ENCODE assay signal across 7 cellular contexts in the genomic region with DNA sequence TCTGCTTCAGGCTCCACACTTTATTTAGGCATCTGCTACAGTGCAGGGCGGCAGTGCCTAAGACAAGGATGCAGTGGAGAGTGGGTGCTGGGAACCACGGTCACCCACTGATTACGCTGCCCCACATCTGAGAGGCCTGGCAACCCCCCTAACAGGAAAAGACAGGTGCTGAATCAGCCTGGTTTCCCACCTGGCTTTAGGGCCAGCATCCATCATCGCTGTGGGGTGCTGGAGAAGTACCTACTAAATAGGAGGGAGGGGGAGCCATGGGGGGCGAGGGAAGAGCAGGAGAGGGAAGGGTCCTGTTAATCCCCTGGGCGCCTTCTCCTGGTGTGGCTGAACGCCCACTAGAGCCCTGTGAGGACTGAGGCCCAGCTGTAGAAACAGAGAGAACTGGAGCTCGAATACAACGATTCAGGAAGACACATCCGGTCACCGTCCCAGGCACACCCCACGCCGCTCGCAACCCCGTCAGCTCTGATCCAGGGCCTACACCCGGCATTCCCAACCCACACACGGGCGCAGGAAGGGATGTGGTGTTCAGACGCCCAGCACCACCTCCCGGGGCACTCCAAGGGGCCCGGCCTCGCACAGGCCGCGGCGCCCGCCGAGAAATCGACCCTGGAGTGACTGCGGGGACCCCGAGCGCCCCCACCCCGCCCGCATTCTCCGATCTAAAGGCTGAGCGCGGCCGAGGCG. TPM values are rescaled to one million over a fixed set of nuclear protein-coding genes. Genes with fewer than 3 reads are reported as not detected.
DNase-seq lines count a peak whose midpoint lies in the region; ATAC-seq and TF ChIP-seq lines count a peak whose summit lies in the region.

No MANE protein-coding gene starts in this region.

- no peak overlapping the region for H2AFZ ChIP-seq in HCT116 (ENCODE audit: low read depth, low read length, poor library complexity, severe bottlenecking)
- H2AFZ ChIP-seq in MM.1S (ENCODE audit: low read length): peak overlapping the region; percentile 30

- H3K4me1 ChIP-seq in HCT116 (ENCODE audit: control insufficient read depth in 1 of 2, insufficient read depth in 2 of 2, low read length in 2 of 2): peaks cover 10 to 20% of the 10 kb centered on the region in 2 experiments; a peak in 2 of 4 replicates
- peaks cover 28% of the 10 kb centered on the region for H3K4me1 ChIP-seq in MM.1S (ENCODE audit: low read length)
- H3K4me1 ChIP-seq in mucosa of rectum (ENCODE audit: control insufficient read depth in 2 of 2, insufficient read depth in 2 of 2, low read length in 2 of 2): peaks cover 10 to 12% of the 10 kb centered on the region in 2 donors

- H3K9ac ChIP-seq in HCT116 (ENCODE audit: low read length) (peak overlapping the region; percentile 90), MM.1S (ENCODE audit: low read length) (peak overlapping the region; percentile 94), mucosa of rectum (ENCODE audit: low read depth in 1 of 2, low read length in 2 of 2) (peak overlapping the region; percentile 79 to 86)

- no peaks in the 10 kb centered on the region for H3K27me3 Mint-ChIP-seq in activated CD4-positive, alpha-beta T cell treated with anti-CD3 and anti-CD28 coated beads, Interleukin-2, amount 10 ng/mL, durations not matched to agents 7 days and 5 days
- H3K27me3 Mint-ChIP-seq in endothelial cell (ENCODE audit: unreplicated experiment): peaks cover 8% of the 10 kb centered on the region
- H3K27me3 Mint-ChIP-seq in stimulated activated naive CD8-positive, alpha-beta T cell treated with anti-CD3 and anti-CD28 coated beads, Interleukin-15, amount 100 ng/mL, for 72 hours: no peaks in the 10 kb centered on the region

- no peaks in the 10 kb centered on the region for H3K9me3 ChIP-seq in HCT116 (ENCODE audit: control insufficient read depth in 1 of 2, insufficient read depth in 1 of 2, low read depth in 1 of 2, low read length in 2 of 2)
- H3K9me3 ChIP-seq in MM.1S (replicated peaks; ENCODE audit: insufficient read depth, low read length): no peaks in the 10 kb centered on the region
- no peaks in the 10 kb centered on the region for H3K9me3 ChIP-seq in mucosa of rectum (ENCODE audit: control insufficient read depth in 2 of 2, low read length in 2 of 2)

- peaks cover 58% of the 10 kb centered on the region for H3K4me1 Mint-ChIP-seq in activated CD4-positive, alpha-beta T cell treated with anti-CD3 and anti-CD28 coated beads, Interleukin-2, amount 10 ng/mL, durations not matched to agents 7 days and 5 days
- peaks cover 16% of the 10 kb centered on the region for H3K4me1 Mint-ChIP-seq in endothelial cell (ENCODE audit: unreplicated experiment)
- H3K4me1 Mint-ChIP-seq in stimulated activated naive CD8-positive, alpha-beta T cell treated with anti-CD3 and anti-CD28 coated beads, Interleukin-15, amount 100 ng/mL, for 72 hours: peaks cover 59% of the 10 kb centered on the region

- H3K4me3 ChIP-seq in HCT116 (replicated peaks in 1 of 2; ENCODE audit: low read depth in 1 of 2, low read length in 2 of 2) (peak overlapping the region; percentile 69 to 71), MM.1S (ENCODE audit: low read length) (peak overlapping the region; percentile 74), mucosa of rectum (ENCODE audit: low read length in 2 of 2) (peak overlapping the region; percentile 75 to 84)

- TF ChIP-seq RAD21 in HCT116 (IDR thresholded peaks at IDR 0.05; ENCODE audit: low read depth): no peak

- H3K27ac ChIP-seq in HCT116 (ENCODE audit: low read depth, low read length) (peak overlapping the region; percentile 87), MM.1S (ENCODE audit: low read length) (peak overlapping the region; percentile 58; the same call in 1 of the 2 replicates), mucosa of rectum (ENCODE audit: low read depth in 2 of 2, low read length in 2 of 2) (peak overlapping the region; percentile 77 to 94)

- H3K9me3 Mint-ChIP-seq in activated CD4-positive, alpha-beta T cell treated with anti-CD3 and anti-CD28 coated beads, Interleukin-2, amount 10 ng/mL, durations not matched to agents 7 days and 5 days: no peaks in the 10 kb centered on the region
- H3K9me3 Mint-ChIP-seq in endothelial cell (ENCODE audit: unreplicated experiment): no peaks in the 10 kb centered on the region
- no peaks in the 10 kb centered on the region for H3K9me3 Mint-ChIP-seq in stimulated activated naive CD8-positive, alpha-beta T cell treated with anti-CD3 and anti-CD28 coated beads, Interleukin-15, amount 100 ng/mL, for 72 hours

- no peaks in the 10 kb centered on the region for H3K27me3 ChIP-seq in HCT116 (ENCODE audit: insufficient read depth, low read length)
- no peaks in the 10 kb centered on the region for H3K27me3 ChIP-seq in MM.1S (replicated peaks; ENCODE audit: insufficient read depth, low read length)
- no peaks in the 10 kb centered on the region for H3K27me3 ChIP-seq in mucosa of rectum (ENCODE audit: control insufficient read depth in 2 of 2, insufficient read depth in 2 of 2, low read length in 2 of 2)

- intact Hi-C loops in HCT116 (cut with micrococcal nuclease): no loop called here

- no TSS peak for BruUV-seq in HCT116 (replicated peaks; lab: Mats Ljungman, UMichigan)

- peaks cover 40% of the 10 kb centered on the region for H3K79me2 ChIP-seq in HCT116 (ENCODE audit: insufficient read depth, low read length)
- peaks cover 38% of the 10 kb centered on the region for H3K79me2 ChIP-seq in MM.1S (ENCODE audit: low read length)

- POLR2A ChIA-PET in HCT116 (lab: Charles Lee): interaction anchor here (0.7 kb wide), 1 partner anchor 9 kb away, joined by 3 read pairs; no protein-coding TSS in a partner anchor
- POLR2A ChIA-PET in activated CD4-positive, alpha-beta T cell treated with anti-CD3 and anti-CD28 coated beads, Interleukin-2, amount 10 ng/mL, durations not matched to agents 7 days and 5 days (lab: Charles Lee): no interaction called here

- H3K4me2 ChIP-seq in HCT116 (ENCODE audit: low read length) (peak overlapping the region; percentile 81), MM.1S (ENCODE audit: low read depth, low read length) (peak overlapping the region; percentile 67)

- H4K20me1 ChIP-seq in HCT116 (ENCODE audit: insufficient read depth) (no peaks in the 10 kb centered on the region), MM.1S (ENCODE audit: insufficient read depth, low read length) (no peaks in the 10 kb centered on the region)

- ATAC-seq in GM18499 (IDR thresholded peaks at IDR 0.05; ENCODE audit: insufficient read depth, unreplicated experiment): peak; percentile 4
- peak; percentile 72 for ATAC-seq in HCT116
- ATAC-seq in stimulated activated naive CD8-positive, alpha-beta T cell treated with anti-CD3 and anti-CD28 coated beads, Interleukin-15, amount 100 ng/mL, for 72 hours: peak; percentile 35

- TF ChIP-seq POLR2A in HCT116 (IDR thresholded peaks at IDR 0.05; ENCODE audit: borderline replicate concordance, extremely low read depth, insufficient read depth, insufficient read length): no peak

- H3K36me3 ChIP-seq in HCT116 (ENCODE audit: control insufficient read depth in 1 of 2, insufficient read depth in 2 of 2, low read length in 2 of 2): peaks cover 9 to 28% of the 10 kb centered on the region in 2 experiments
- H3K36me3 ChIP-seq in MM.1S (replicated peaks; ENCODE audit: insufficient read depth, low read length): 0 out of 2 replicates have a peak, but pooled peaks cover 5% of the 10 kb centered on the region
- peaks cover 13 to 19% of the 10 kb centered on the region in 2 donors for H3K36me3 ChIP-seq in mucosa of rectum (ENCODE audit: control insufficient read depth in 2 of 2, insufficient read depth in 2 of 2, low read length in 2 of 2)

- DNase-seq in HCT116 (ENCODE audit: low read depth, low spot score) (no peak), MM.1S (peak; percentile 32), endothelial cell (ENCODE audit: low spot score) (peak; percentile 53)
- peak; percentile 27 for DNase-seq in activated CD4-positive, alpha-beta T cell treated with anti-CD3 and anti-CD28 coated beads, Interleukin-2, amount 10 ng/mL, durations not matched to agents 7 days and 5 days
- peak; percentile 8 to 54 for DNase-seq in stimulated activated naive CD8-positive, alpha-beta T cell treated with anti-CD3 and anti-CD28 coated beads, Interleukin-15, amount 100 ng/mL, for 72 hours

- H3K9me2 ChIP-seq in HCT116 (ENCODE audit: insufficient read depth): no peaks in the 10 kb centered on the region
- no peaks in the 10 kb centered on the region for H3K9me2 ChIP-seq in MM.1S (replicated peaks; ENCODE audit: insufficient read depth, low read length)

- H3F3A ChIP-seq in MM.1S (ENCODE audit: insufficient read depth, low read length): peaks cover 23% of the 10 kb centered on the region

- peak overlapping the region; percentile 84 for H3K4me3 Mint-ChIP-seq in activated CD4-positive, alpha-beta T cell treated with anti-CD3 and anti-CD28 coated beads, Interleukin-2, amount 10 ng/mL, durations not matched to agents 7 days and 5 days
- peak overlapping the region; percentile 85 for H3K4me3 Mint-ChIP-seq in endothelial cell (ENCODE audit: unreplicated experiment)
- peak overlapping the region; percentile 82 to 84 for H3K4me3 Mint-ChIP-seq in stimulated activated naive CD8-positive, alpha-beta T cell treated with anti-CD3 and anti-CD28 coated beads, Interleukin-15, amount 100 ng/mL, for 72 hours

- peak overlapping the region; percentile 96 for H3K27ac Mint-ChIP-seq in activated CD4-positive, alpha-beta T cell treated with anti-CD3 and anti-CD28 coated beads, Interleukin-2, amount 10 ng/mL, durations not matched to agents 7 days and 5 days
- peak overlapping the region; percentile 92 for H3K27ac Mint-ChIP-seq in endothelial cell (ENCODE audit: unreplicated experiment)
- peak overlapping the region; percentile 96 to 97 for H3K27ac Mint-ChIP-seq in stimulated activated naive CD8-positive, alpha-beta T cell treated with anti-CD3 and anti-CD28 coated beads, Interleukin-15, amount 100 ng/mL, for 72 hours

- H3K36me3 Mint-ChIP-seq in activated CD4-positive, alpha-beta T cell treated with anti-CD3 and anti-CD28 coated beads, Interleukin-2, amount 10 ng/mL, durations not matched to agents 7 days and 5 days (ENCODE audit: low read depth): peaks cover 30% of the 10 kb centered on the region
- peaks cover 17% of the 10 kb centered on the region for H3K36me3 Mint-ChIP-seq in endothelial cell (ENCODE audit: low read depth, unreplicated experiment)

- no peak for TF ChIP-seq CTCF in HCT116 (IDR thresholded peaks at IDR 0.05 in 2 of 3, conservative IDR thresholded peaks at IDR 0.05 in 1 of 3; ENCODE audit: borderline replicate concordance in 1 of 3, insufficient read depth in 1 of 3, low read depth in 2 of 3, low read length in 2 of 3)
- TF ChIP-seq CTCF in MM.1S (IDR thresholded peaks at IDR 0.05; ENCODE audit: low read length): no peak
- no peak for TF ChIP-seq CTCF in endothelial cell (IDR thresholded peaks at IDR 0.05; ENCODE audit: unreplicated experiment)

- RAD21 ChIA-PET in HCT116 (lab: Charles Lee; ENCODE audit: low non-redundant PET in 1 of 2, low total read pairs in 2 of 2, uncharacterized antibody in 2 of 2, unreplicated experiment in 2 of 2): no interaction called here

- CTCF ChIA-PET in HCT116 (lab: Charles Lee): no interaction called here
- CTCF ChIA-PET in activated CD4-positive, alpha-beta T cell treated with anti-CD3 and anti-CD28 coated beads, Interleukin-2, amount 10 ng/mL, durations not matched to agents 7 days and 5 days (lab: Charles Lee): interaction anchor here (1.0 kb wide), 1 partner anchor 9 kb away, joined by 3 read pairs; no protein-coding TSS in a partner anchor

RNA-seq across cellular contexts. Expression of gene DCTD, which starts 0.6 kb away (rescaled TPM):
- total RNA-seq in HCT116 (2021; ENCODE audit: unreplicated experiment) (96.3 TPM), endothelial cell (ENCODE audit: unreplicated experiment) (115 TPM)
- 83.0 and 86.6 TPM in 2 replicates for polyA plus RNA-seq in HCT116 (2012)
- 10 to 100 TPM; 60.0 to 65.9 TPM for total RNA-seq in activated CD4-positive, alpha-beta T cell treated with anti-CD3 and anti-CD28 coated beads, Interleukin-2, amount 10 ng/mL, durations not matched to agents 7 days and 5 days

Comparison
In these comparisons a context has a peak if more than half of its experiments do, and no peak if none do; other contexts are left out.
1. ATAC-seq: peak in every context shown above with its lines; median percentile 72 in HCT116; 35 in stimulated activated naive CD8-positive, alpha-beta T cell treated with anti-CD3 and anti-CD28 coated beads, Interleukin-15, amount 100 ng/mL, for 72 hours; 4 in GM18499.